15 cellular contexts compared by ENCODE assay signal in genomic region chr5:59554501-59554900, GRCh38.
DNase-seq lines count a peak whose midpoint lies in the region; ATAC-seq lines count a peak whose summit lies in the region.
"Had no signal": no experiment of that assay in that cellular context is flagged by ENCODE, and none has a peak within 500 bp of the region (broad histone marks: within the 10 kb centered on the region; RNA-seq: fewer than 3 reads in every experiment).

No MANE protein-coding gene starts in this region.

- no peak overlapping the region for H3K4me3 ChIP-seq in mesendoderm (ENCODE audit: low read length)
- H3K4me3 ChIP-seq: GM12878, GM23338 had no signal

- no peak overlapping the region for H3K9ac ChIP-seq in mesendoderm (ENCODE audit: low read length)
- H3K9ac ChIP-seq: KMS-11 had no signal

- no peak overlapping the region for H3K56ac ChIP-seq in mesendoderm (ENCODE audit: low read length)

- no peak overlapping the region for H2AK5ac ChIP-seq in mesendoderm (ENCODE audit: low read length)

- no peaks in the 10 kb centered on the region for H3K27me3 Mint-ChIP-seq in stimulated activated naive B cell treated with anti-CD40 and anti-IgM and Interleukin-4, amounts not matched to agents 10 μg/mL and 1 μg/mL and 100 μg/mL, for 72 hours
- H3K27me3 Mint-ChIP-seq in activated T-cell treated with anti-CD3 and anti-CD28 coated beads, Interleukin-2, amount 50 U/mL, for 24 hours: no peaks in the 10 kb centered on the region

- WGBS in mesendoderm (ENCODE audit: extremely low coverage, insufficient coverage, low lambda C conversion rate): no CpG with 5 or more reads among the region's 4 CpGs

- no peak overlapping the region for H4K5ac ChIP-seq in mesendoderm (ENCODE audit: low read length)

- H3K79me1 ChIP-seq in mesendoderm (ENCODE audit: low read length): no peaks in the 10 kb centered on the region

- H2BK15ac ChIP-seq in mesendoderm (replicated peaks; ENCODE audit: low read depth): peak overlapping the region; percentile 96

- no peak overlapping the region for H2BK5ac ChIP-seq in mesendoderm (ENCODE audit: low read length)

- H3K36me3 ChIP-seq in mesendoderm (ENCODE audit: control insufficient read depth, insufficient read depth, low read length): no peaks in the 10 kb centered on the region
- H3K36me3 ChIP-seq: BE2C had no signal

- H3K4ac ChIP-seq in mesendoderm (ENCODE audit: low read depth, low read length): peak overlapping the region; percentile 91

- no peaks in the 10 kb centered on the region for H3K9me3 Mint-ChIP-seq in stimulated activated naive B cell treated with anti-CD40 and anti-IgM and Interleukin-4, amounts not matched to agents 10 μg/mL and 1 μg/mL and 100 μg/mL, for 72 hours
- H3K9me3 Mint-ChIP-seq in activated T-cell treated with anti-CD3 and anti-CD28 coated beads, Interleukin-2, amount 50 U/mL, for 24 hours: no peaks in the 10 kb centered on the region
- H3K9me3 Mint-ChIP-seq: CD4-positive, alpha-beta memory T cell; GM23338 had no signal

- peaks cover 6 to 11% of the 10 kb centered on the region in 2 donors for H3K4me1 Mint-ChIP-seq in stimulated activated naive B cell treated with anti-CD40 and anti-IgM and Interleukin-4, amounts not matched to agents 10 μg/mL and 1 μg/mL and 100 μg/mL, for 72 hours
- H3K4me1 Mint-ChIP-seq in activated T-cell treated with anti-CD3 and anti-CD28 coated beads, Interleukin-2, amount 50 U/mL, for 24 hours (ENCODE audit: low read depth): no peaks in the 10 kb centered on the region
- H3K4me1 Mint-ChIP-seq: CD4-positive, alpha-beta memory T cell had no signal

- no peak overlapping the region for H3K23ac ChIP-seq in mesendoderm (ENCODE audit: low read length)

- peak; percentile 29 for ATAC-seq in GM19043 (IDR thresholded peaks at IDR 0.05; ENCODE audit: low read depth, unreplicated experiment)
- ATAC-seq in HG03432 (IDR thresholded peaks at IDR 0.05; ENCODE audit: unreplicated experiment): peak; percentile 32
- no peak for ATAC-seq in stimulated activated naive B cell treated with anti-CD40 and anti-IgM and Interleukin-4, amounts not matched to agents 10 μg/mL and 1 μg/mL and 100 μg/mL, for 72 hours (replicated peaks)
- ATAC-seq in HG02588 (IDR thresholded peaks at IDR 0.05; ENCODE audit: unreplicated experiment): no peak
- ATAC-seq: GM23338 had no signal

- H3K4me1 ChIP-seq in mesendoderm (ENCODE audit: control insufficient read depth, low read depth, low read length): no peaks in the 10 kb centered on the region

- H3K18ac ChIP-seq in mesendoderm (ENCODE audit: low read length): peak overlapping the region; percentile 90

- no peak overlapping the region for H3K27ac ChIP-seq in mesendoderm (ENCODE audit: low read depth, low read length)
- H3K27ac ChIP-seq: C4-2B, KMS-11 had no signal

- H3K4me3 Mint-ChIP-seq in stimulated activated naive B cell treated with anti-CD40 and anti-IgM and Interleukin-4, amounts not matched to agents 10 μg/mL and 1 μg/mL and 100 μg/mL, for 72 hours: no peak overlapping the region
- H3K4me3 Mint-ChIP-seq in activated T-cell treated with anti-CD3 and anti-CD28 coated beads, Interleukin-2, amount 50 U/mL, for 24 hours: no peak overlapping the region
- H3K4me3 Mint-ChIP-seq: CD4-positive, alpha-beta memory T cell; GM23338 had no signal

- DNase-seq in mesendoderm: no peak
- DNase-seq in stimulated activated naive B cell treated with anti-CD40 and anti-IgM and Interleukin-4, amounts not matched to agents 10 μg/mL and 1 μg/mL and 100 μg/mL, for 72 hours: no peak
- no peak for DNase-seq in activated T-cell treated with anti-CD3 and anti-CD28 coated beads, Interleukin-2, amount 50 U/mL, for 24 hours
- no peak for DNase-seq in OCI-M1 (lab: John Stamatoyannopoulos, UW)
- DNase-seq: BE2C; CD4-positive, alpha-beta memory T cell; DMS79; H7 had no signal

- no peaks in the 10 kb centered on the region for H3K79me2 ChIP-seq in mesendoderm (ENCODE audit: control insufficient read depth, insufficient read depth, low read length)

- H3K27ac Mint-ChIP-seq in stimulated activated naive B cell treated with anti-CD40 and anti-IgM and Interleukin-4, amounts not matched to agents 10 μg/mL and 1 μg/mL and 100 μg/mL, for 72 hours: peak overlapping the region; percentile 33
- H3K27ac Mint-ChIP-seq in activated T-cell treated with anti-CD3 and anti-CD28 coated beads, Interleukin-2, amount 50 U/mL, for 24 hours: no peak overlapping the region
- H3K27ac Mint-ChIP-seq: CD4-positive, alpha-beta memory T cell; GM23338 had no signal

- no peak overlapping the region for H3K4me2 ChIP-seq in mesendoderm (ENCODE audit: low read length)
- H3K4me2 ChIP-seq: GM23338, KMS-11 had no signal

- no peaks in the 10 kb centered on the region for H3K27me3 ChIP-seq in mesendoderm (ENCODE audit: insufficient read depth, low read length, poor library complexity)
- H3K27me3 ChIP-seq: BE2C had no signal

- no peaks in the 10 kb centered on the region for H3K36me3 Mint-ChIP-seq in stimulated activated naive B cell treated with anti-CD40 and anti-IgM and Interleukin-4, amounts not matched to agents 10 μg/mL and 1 μg/mL and 100 μg/mL, for 72 hours
- H3K36me3 Mint-ChIP-seq in activated T-cell treated with anti-CD3 and anti-CD28 coated beads, Interleukin-2, amount 50 U/mL, for 24 hours (ENCODE audit: low read depth): no peaks in the 10 kb centered on the region
- H3K36me3 Mint-ChIP-seq: CD4-positive, alpha-beta memory T cell had no signal

- H4K8ac ChIP-seq in mesendoderm (ENCODE audit: low read depth, low read length): no peak overlapping the region

- H2BK120ac ChIP-seq in mesendoderm (ENCODE audit: low read depth, low read length): peak overlapping the region; percentile 96

Comparison
In these comparisons a context has a peak if more than half of its experiments do, and no peak if none do; other contexts are left out.
1. ATAC-seq: peak in GM19043 (single experiment) and HG03432 (single experiment); none in stimulated activated naive B cell treated with anti-CD40 and anti-IgM and Interleukin-4, amounts not matched to agents 10 μg/mL and 1 μg/mL and 100 μg/mL, for 72 hours (0 of 2) and HG02588 (single experiment).